Comparison of ENCODE assay signal across 10 cellular contexts in the genomic region with DNA sequence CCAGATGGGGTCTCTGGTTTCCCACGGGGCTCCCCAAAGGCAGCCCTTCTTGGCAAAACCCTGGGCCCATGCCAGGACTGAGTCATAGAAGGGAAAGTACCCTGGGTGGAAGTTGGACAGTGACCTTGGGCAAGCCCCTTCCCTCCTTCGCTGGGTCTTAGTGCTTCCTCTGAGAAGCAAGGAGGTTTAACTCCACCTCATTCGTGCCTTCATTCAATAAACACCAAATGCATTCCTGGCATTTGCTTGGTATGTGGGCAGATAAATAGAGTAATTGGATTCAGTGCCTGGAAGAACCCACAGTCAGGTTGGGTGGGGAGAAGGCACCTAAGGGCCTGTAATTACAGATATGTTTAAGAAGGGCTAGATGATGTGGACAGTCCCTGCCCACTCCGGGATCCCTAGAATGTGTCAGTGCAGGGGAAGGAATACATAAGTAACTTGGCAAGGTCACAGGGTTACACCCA. TPM values are rescaled to one million over a fixed set of nuclear protein-coding genes. Genes with fewer than 3 reads are reported as not detected.
DNase-seq lines count a peak whose midpoint lies in the region; ATAC-seq and TF ChIP-seq lines count a peak whose summit lies in the region.
"Had no signal": no experiment of that assay in that cellular context is flagged by ENCODE, and none has a peak within 500 bp of the region (broad histone marks: within the 10 kb centered on the region; RNA-seq: fewer than 3 reads in every experiment).

No MANE protein-coding gene starts in this region.

- peak; percentile 8 for DNase-seq in activated CD4-positive, alpha-beta T cell treated with anti-CD3 and anti-CD28 coated beads for 48 hours
- no peak for DNase-seq in activated CD4-positive, alpha-beta T cell treated with anti-CD3 and anti-CD28 coated beads for 1 hour
- DNase-seq in UCSD-AML1 (lab: John Stamatoyannopoulos, UW; ENCODE audit: unreplicated experiment) (peak; percentile 42), foreskin keratinocyte (peak in 1 of 2 donors; percentile 77), suprapubic skin (ENCODE audit: low spot score in 2 of 2) (no peak), KBM-7 (no peak), Peyer's patch (no peak), left lobe of liver (ENCODE audit: low spot score) (no peak)
- DNase-seq: activated CD4-positive, alpha-beta T cell treated with anti-CD3 and anti-CD28 coated beads, Interleukin-2, amount 10 ng/mL, durations not matched to agents 24 days and 14 days had no signal

- 30% methylated on average over 4 of the region's 4 CpGs for WGBS in suprapubic skin

- TF ChIP-seq EP300 in suprapubic skin (IDR thresholded peaks at IDR 0.05), result no peak

- H3K4me1 ChIP-seq in foreskin keratinocyte (peaks cover 35% of the 10 kb centered on the region), suprapubic skin (peaks cover 37% of the 10 kb centered on the region), Peyer's patch (no peaks in the 10 kb centered on the region)

- H3K27me3 ChIP-seq in foreskin keratinocyte (no peaks in the 10 kb centered on the region), suprapubic skin (no peaks in the 10 kb centered on the region), Peyer's patch (no peaks in the 10 kb centered on the region)
- H3K27me3 ChIP-seq: gastroesophageal sphincter had no signal

- H3K4me3 ChIP-seq in suprapubic skin (no peak overlapping the region), Peyer's patch (no peak overlapping the region)
- H3K4me3 ChIP-seq: gastroesophageal sphincter had no signal

- peak; percentile 14 for ATAC-seq in foreskin keratinocyte
- no peak for ATAC-seq in left lobe of liver
- ATAC-seq: gastroesophageal sphincter had no signal

- H3K27ac ChIP-seq in foreskin keratinocyte (peak overlapping the region; percentile 84), suprapubic skin (peak overlapping the region; percentile 83), Peyer's patch (no peak overlapping the region)
- H3K27ac ChIP-seq: gastroesophageal sphincter had no signal

- TF ChIP-seq POLR2A in suprapubic skin (IDR thresholded peaks at IDR 0.05) (no peak), Peyer's patch (IDR thresholded peaks at IDR 0.05) (no peak)

- H3K9me3 ChIP-seq in suprapubic skin (peaks cover 10% of the 10 kb centered on the region), Peyer's patch (peaks cover 0 to 10% (median 4%) of the 10 kb centered on the region in 4 donors)

- TF ChIP-seq CTCF in foreskin keratinocyte (conservative IDR thresholded peaks at IDR 0.05) (no peak), suprapubic skin (IDR thresholded peaks at IDR 0.05) (no peak), Peyer's patch (IDR thresholded peaks at IDR 0.05) (no peak)

- in situ Hi-C loops in KBM-7 (cut with MboI; ENCODE audit: low pct_unique_long_range_greater_than_20kb, low sequenced_read_pairs), result no loop called here

- no peaks in the 10 kb centered on the region for H3K36me3 ChIP-seq in suprapubic skin
- H3K36me3 ChIP-seq in Peyer's patch, result no peaks in the 10 kb centered on the region
- H3K36me3 ChIP-seq: gastroesophageal sphincter had no signal

RNA-seq across cellular contexts. Expression of a gene that starts 36.3 kb away (rescaled TPM):
- total RNA-seq in foreskin keratinocyte, result 92.2 and 130 TPM in 2 replicates
- 149 and 243 TPM in 2 replicates for polyA plus RNA-seq in foreskin keratinocyte
- total RNA-seq in suprapubic skin, result 10 to 100 TPM; 52.6 to 90.4 (median 58.4) TPM
- 10 to 100 TPM in 1 of 4 donors, 1 to 10 TPM in 3; 2.0 to 19.0 (median 2.3) TPM for total RNA-seq in Peyer's patch
- total RNA-seq in left lobe of liver, result 29.9 TPM

Comparison
In these comparisons a context has a peak if more than half of its experiments do, and no peak if none do; other contexts are left out.
1. DNase-seq: peak in activated CD4-positive, alpha-beta T cell treated with anti-CD3 and anti-CD28 coated beads for 48 hours (single experiment) and UCSD-AML1 (single experiment); none in activated CD4-positive, alpha-beta T cell treated with anti-CD3 and anti-CD28 coated beads for 1 hour (single experiment), suprapubic skin (0 of 2), KBM-7 (single experiment), Peyer's patch (0 of 3) and left lobe of liver (single experiment).
2. H3K27ac ChIP-seq: peak in foreskin keratinocyte (single experiment) and suprapubic skin (single experiment); none in Peyer's patch (0 of 4).